In the genomic region with DNA sequence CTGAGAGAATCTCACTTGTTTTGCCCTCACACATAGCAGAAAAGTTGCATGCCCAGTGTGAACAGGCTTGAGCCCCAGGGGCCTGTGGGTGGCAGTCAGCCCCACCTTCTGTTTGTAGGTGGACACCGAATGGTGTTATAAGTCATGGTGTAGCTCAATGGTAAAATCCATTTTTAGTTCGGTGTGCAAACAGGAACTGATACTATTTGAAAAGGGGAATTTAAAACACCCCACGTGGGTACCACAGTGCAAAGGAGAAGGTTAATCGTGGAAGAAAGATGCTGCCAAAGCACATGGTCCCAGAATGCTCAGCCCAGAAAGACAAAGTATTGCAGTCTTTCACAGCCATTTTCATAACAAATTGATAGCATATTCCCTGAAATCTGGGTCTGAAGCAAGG, we compare ENCODE assay signal across 12 cellular contexts.
A peak's percentile ranks its signal among the peaks of the same experiment; 100 is the strongest.
DNase-seq lines count a peak whose midpoint lies in the region; ATAC-seq and TF ChIP-seq lines count a peak whose summit lies in the region.
"Had no signal": no experiment of that assay in that cellular context is flagged by ENCODE, and none has a peak within 500 bp of the region (broad histone marks: within the 10 kb centered on the region; RNA-seq: fewer than 3 reads in every experiment).

No MANE protein-coding gene starts in this region.

- intact Hi-C loops in lower lobe of right lung (cut with DNase I): no loop called here

- no peaks in the 10 kb centered on the region; the same call in 1 of the 2 replicates for H3K27me3 Mint-ChIP-seq in WTC11 (ENCODE audit: low read depth)
- H3K27me3 Mint-ChIP-seq in osteocyte (ENCODE audit: unreplicated experiment): no peaks in the 10 kb centered on the region

- CTCF ChIA-PET in WTC11 (lab: Charles Lee): interaction anchor here (1.2 kb wide), 1 partner anchor 427 kb away, joined by 3 read pairs; no protein-coding TSS in a partner anchor

- DNase-seq in lower lobe of right lung (no peak), foreskin melanocyte (no peak), WTC11 (ENCODE audit: low spot score) (no peak), osteocyte (ENCODE audit: extremely low spot score, unreplicated experiment) (no peak)
- DNase-seq in stimulated activated CD4-positive, alpha-beta T cell treated with anti-CD3 and anti-CD28 coated beads, Interleukin-1b, Interleukin-23, amount 100 ng/mL, for 48 hours: no peak
- DNase-seq: activated CD8-positive, alpha-beta memory T cell treated with anti-CD3 and anti-CD28 coated beads, Interleukin-2, amount 50 U/mL, for 48 hours; mammary epithelial cell; NCI-H1930 had no signal

- POLR2A ChIA-PET in WTC11 (lab: Charles Lee): no interaction called here

- H3K4me1 ChIP-seq in lower lobe of right lung: no peaks in the 10 kb centered on the region

- peaks cover 5% of the 10 kb centered on the region; the same call in 1 of the 2 replicates for H3K4me1 Mint-ChIP-seq in WTC11
- H3K4me1 Mint-ChIP-seq in osteocyte (ENCODE audit: unreplicated experiment): no peaks in the 10 kb centered on the region

- no peaks in the 10 kb centered on the region for H3K9me3 ChIP-seq in lower lobe of right lung

- H3K27ac Mint-ChIP-seq in WTC11 (no peak overlapping the region), osteocyte (ENCODE audit: unreplicated experiment) (no peak overlapping the region)

- H3K4me3 Mint-ChIP-seq in WTC11 (no peak overlapping the region), osteocyte (ENCODE audit: unreplicated experiment) (no peak overlapping the region)

- H3K36me3 ChIP-seq in lower lobe of right lung: no peaks in the 10 kb centered on the region

- H3K27ac ChIP-seq in lower lobe of right lung: no peak overlapping the region
- H3K27ac ChIP-seq: HL-60 had no signal

- ATAC-seq in GM18873 (IDR thresholded peaks at IDR 0.05; ENCODE audit: low FRiP score, unreplicated experiment): peak; percentile 91
- peak; percentile 56 for ATAC-seq in GM21737 (IDR thresholded peaks at IDR 0.05; ENCODE audit: unreplicated experiment)
- ATAC-seq in HG03354 (IDR thresholded peaks at IDR 0.05; ENCODE audit: poor library complexity, severe bottlenecking, unreplicated experiment): peak; percentile 85
- ATAC-seq in lower lobe of right lung: peak; percentile 37 to 63
- no peak for ATAC-seq in WTC11

- TF ChIP-seq CTCF in lower lobe of right lung (IDR thresholded peaks at IDR 0.05) (no peak), WTC11 (IDR thresholded peaks at IDR 0.05) (no peak), osteocyte (IDR thresholded peaks at IDR 0.05) (no peak)

- H3K9me3 Mint-ChIP-seq in WTC11 (no peaks in the 10 kb centered on the region), osteocyte (ENCODE audit: unreplicated experiment) (no peaks in the 10 kb centered on the region)

- no peak overlapping the region for H3K4me3 ChIP-seq in lower lobe of right lung

- H3K36me3 Mint-ChIP-seq in WTC11: no peaks in the 10 kb centered on the region
- no peaks in the 10 kb centered on the region for H3K36me3 Mint-ChIP-seq in osteocyte (ENCODE audit: unreplicated experiment)

- no peaks in the 10 kb centered on the region for H3K27me3 ChIP-seq in lower lobe of right lung (ENCODE audit: low read depth)

TF ChIP-seq in WTC11, 78 proteins besides CTCF, POLR2A, EP300 and RAD21:
- TF ChIP-seq IRF1 (CRISPR knock-in tag; IDR thresholded peaks at IDR 0.05) (no peak), E2F4 (CRISPR knock-in tag; IDR thresholded peaks at IDR 0.05; ENCODE audit: borderline replicate concordance, low read depth) (no peak), ZBTB43 (CRISPR knock-in tag; IDR thresholded peaks at IDR 0.05) (no peak)
